Comparison of ENCODE assay signal across 13 cellular contexts in the genomic region with DNA sequence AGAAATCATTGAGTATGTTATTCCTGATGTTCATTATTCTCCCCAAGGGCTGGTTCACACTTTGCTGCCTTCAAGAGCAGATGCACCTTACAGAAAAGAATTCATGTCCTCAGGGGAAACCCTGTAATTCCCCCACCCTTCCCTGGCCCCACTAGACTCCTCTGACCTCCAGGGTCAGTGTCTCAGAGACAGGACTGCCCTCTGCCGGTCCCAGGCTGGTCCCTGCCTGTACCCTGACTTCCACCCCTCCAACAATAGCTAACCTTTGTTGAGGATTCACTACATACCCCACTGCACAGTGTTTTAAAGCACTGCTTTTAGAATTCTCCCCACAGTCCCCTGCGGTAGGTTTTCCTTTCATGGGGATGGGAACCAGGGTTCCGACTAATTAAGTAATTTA. TPM values are rescaled to one million over a fixed set of nuclear protein-coding genes. Genes with fewer than 3 reads are reported as not detected.
A peak's percentile ranks its signal among the peaks of the same experiment; 100 is the strongest.
DNase-seq lines count a peak whose midpoint lies in the region; ATAC-seq, FAIRE-seq and TF ChIP-seq lines count a peak whose summit lies in the region.
"Had no signal": no experiment of that assay in that cellular context is flagged by ENCODE, and none has a peak within 500 bp of the region (broad histone marks: within the 10 kb centered on the region; RNA-seq: fewer than 3 reads in every experiment).

No MANE protein-coding gene starts in this region.

- BruUV-seq in GM12878 (replicated peaks; lab: Mats Ljungman, UMichigan): no TSS peak

- H3K27me3 ChIP-seq in HUES6 (ENCODE audit: control insufficient read depth, insufficient read depth, low read length): peaks cover 22% of the 10 kb centered on the region; the same call in 1 of the 2 replicates
- no peaks in the 10 kb centered on the region; a peak in 1 of 4 replicates for H3K27me3 ChIP-seq in GM12878 (replicated peaks in 1 of 2; ENCODE audit: control insufficient read depth in 2 of 2, insufficient read depth in 2 of 2, low read length in 1 of 2)
- H3K27me3 ChIP-seq: Peyer's patch had no signal

- POLR2A ChIA-PET in GM12878 (lab: Charles Lee): no interaction called here

- in situ Hi-C loops in GM12878 (cut with MboI): no loop called here

- RAD21 ChIA-PET in GM12878 (lab: Charles Lee; ENCODE audit: unreplicated experiment): interaction anchor here (0.6 to 3.3 kb wide), 3 partner anchors 50 to 171 kb away, joined by 3 to 13 read pairs (median 3); no protein-coding TSS in a partner anchor

- no peaks in the 10 kb centered on the region for H3K36me3 ChIP-seq in HUES6 (ENCODE audit: control insufficient read depth, insufficient read depth, low read length)
- H3K36me3 ChIP-seq in GM12878 (ENCODE audit: control insufficient read depth in 2 of 2, insufficient read depth in 2 of 2, low read length in 1 of 2): no peaks in the 10 kb centered on the region
- H3K36me3 ChIP-seq: Peyer's patch had no signal

- H3K27ac Mint-ChIP-seq in activated naive CD4-positive, alpha-beta T cell treated with anti-CD3 and anti-CD28 coated beads, Interleukin-2, amount 10 ng/mL, durations not matched to agents 7 days and 5 days: peak overlapping the region; percentile 80

- H3K4me2 ChIP-seq in GM12878 (ENCODE audit: control insufficient read depth, insufficient read depth): no peak overlapping the region

- intact Hi-C loops in GM12878 (cut with micrococcal nuclease; ENCODE audit: unreplicated experiment): loop anchor here (1.0 kb wide), 2 partner anchors 81 to 191 kb away; partner anchors contain the start of gene MCM10

- no peak overlapping the region for H3K4me3 Mint-ChIP-seq in activated naive CD4-positive, alpha-beta T cell treated with anti-CD3 and anti-CD28 coated beads, Interleukin-2, amount 10 ng/mL, durations not matched to agents 7 days and 5 days

- H3K79me2 ChIP-seq in GM12878 (ENCODE audit: control insufficient read depth, insufficient read depth, low read length): peaks cover 6% of the 10 kb centered on the region

- peak; percentile 48 for ATAC-seq in GM12878
- ATAC-seq: activated CD4-positive, CD25-positive, alpha-beta regulatory T cell treated with anti-CD3 and anti-CD28 coated beads, Interleukin-2, amount 50 U/mL, for 24 hours had no signal

- H3K27ac ChIP-seq in HUES6 (ENCODE audit: low read depth, low read length) (no peak overlapping the region; the same call in 1 of the 2 replicates), GM12878 (ENCODE audit: control insufficient read depth, insufficient read depth) (no peak overlapping the region)
- H3K27ac ChIP-seq: Peyer's patch had no signal

- no peak for TF ChIP-seq POLR2A in GM12878 (IDR thresholded peaks at IDR 0.05; ENCODE audit: low read depth, low read length)

- no peaks in the 10 kb centered on the region for H4K20me1 ChIP-seq in GM12878 (ENCODE audit: control insufficient read depth, insufficient read depth)

- H3K4me1 ChIP-seq in HUES6 (ENCODE audit: control insufficient read depth, insufficient read depth, low read length) (peaks cover 35% of the 10 kb centered on the region), GM12878 (ENCODE audit: control insufficient read depth, insufficient read depth, low read length) (peaks cover 20% of the 10 kb centered on the region)

- no peak overlapping the region for H2AFZ ChIP-seq in GM12878 (ENCODE audit: control insufficient read depth, low read depth, low read length)

- H3K9ac ChIP-seq in HUES6 (ENCODE audit: low read length) (peak overlapping the region; percentile 97), GM12878 (ENCODE audit: control insufficient read depth, insufficient read depth, low read length) (no peak overlapping the region)

- peak; percentile 52 for TF ChIP-seq RAD21 in GM12878 (IDR thresholded peaks at IDR 0.05; ENCODE audit: insufficient read depth, low read depth, low read length)

- H3K9me3 Mint-ChIP-seq in activated naive CD4-positive, alpha-beta T cell treated with anti-CD3 and anti-CD28 coated beads, Interleukin-2, amount 10 ng/mL, durations not matched to agents 7 days and 5 days: no peaks in the 10 kb centered on the region

- no peaks in the 10 kb centered on the region for H3K9me3 ChIP-seq in HUES6 (ENCODE audit: control insufficient read depth, insufficient read depth, low read depth, low read length)
- H3K9me3 ChIP-seq in GM12878 (replicated peaks; ENCODE audit: control insufficient read depth, insufficient read depth, low read length): no peaks in the 10 kb centered on the region
- H3K9me3 ChIP-seq: Peyer's patch had no signal

- H3K36me3 Mint-ChIP-seq in activated naive CD4-positive, alpha-beta T cell treated with anti-CD3 and anti-CD28 coated beads, Interleukin-2, amount 10 ng/mL, durations not matched to agents 7 days and 5 days: no peaks in the 10 kb centered on the region

- TF ChIP-seq EP300 in GM12878 (IDR thresholded peaks at IDR 0.05; ENCODE audit: borderline replicate concordance in 1 of 2, control insufficient read depth in 1 of 2, low read depth in 2 of 2, low read length in 2 of 2): no peak

- peak; percentile 26 for DNase-seq in activated naive CD4-positive, alpha-beta T cell treated with anti-CD3 and anti-CD28 coated beads, Interleukin-2, amount 10 ng/mL, durations not matched to agents 7 days and 5 days
- no peak for DNase-seq in activated naive CD4-positive, alpha-beta T cell (lab: John Stamatoyannopoulos, UW)
- DNase-seq in GM12878 (ENCODE audit: low read depth, low spot score): no peak
- no peak for DNase-seq in retinal pigment epithelial cell (ENCODE audit: low read depth)
- no peak for DNase-seq in COLO668 (lab: John Stamatoyannopoulos, UW; ENCODE audit: unreplicated experiment)
- DNase-seq in MV-4-11 (lab: John Stamatoyannopoulos, UW): no peak
- no peak for DNase-seq in HT-29 (ENCODE audit: low spot score)
- DNase-seq: amygdala; effector CD4-positive, alpha-beta T cell; NCI-H2107; Peyer's patch had no signal

- FAIRE-seq in GM12878 (lab: Jason Lieb, UNC): no peak

- H3K4me1 Mint-ChIP-seq in activated naive CD4-positive, alpha-beta T cell treated with anti-CD3 and anti-CD28 coated beads, Interleukin-2, amount 10 ng/mL, durations not matched to agents 7 days and 5 days: peaks cover 54% of the 10 kb centered on the region

- CTCF ChIA-PET in activated naive CD4-positive, alpha-beta T cell treated with anti-CD3 and anti-CD28 coated beads, Interleukin-2, amount 10 ng/mL, durations not matched to agents 7 days and 5 days (lab: Charles Lee): interaction anchor here (0.9 to 1.7 kb wide), 4 partner anchors 80 to 192 kb away, joined by 3 to 6 read pairs (median 4); partner anchors contain the start of gene MCM10
- CTCF ChIA-PET in GM12878 (lab: Yijun Ruan, JAX): interaction anchor here (0.5 to 1.4 kb wide), 6 partner anchors 50 to 192 kb away, joined by 3 to 4 read pairs (median 3); partner anchors contain the start of gene MCM10

- TF ChIP-seq CTCF in GM12878 (IDR thresholded peaks at IDR 0.05 in 2 of 3, conservative IDR thresholded peaks at IDR 0.05 in 1 of 3; ENCODE audit: control insufficient read depth in 2 of 3, extremely low read depth in 1 of 3, insufficient read depth in 1 of 3, low read depth in 3 of 3, low read length in 3 of 3): peak; percentile 35 to 55 (median 52); a peak in 5 of 6 replicates
- peak; percentile 3 for TF ChIP-seq CTCF in retinal pigment epithelial cell (conservative IDR thresholded peaks at IDR 0.05; ENCODE audit: low read depth, low read length)

- 47% methylated on average over 3 of the region's 3 CpGs for WGBS in GM12878 (ENCODE audit: insufficient coverage, insufficient replicate concordance, low lambda C conversion rate, missing lambda C conversion rate)

- peaks cover 28% of the 10 kb centered on the region for H3K27me3 Mint-ChIP-seq in activated naive CD4-positive, alpha-beta T cell treated with anti-CD3 and anti-CD28 coated beads, Interleukin-2, amount 10 ng/mL, durations not matched to agents 7 days and 5 days

- SMC1A ChIA-PET in GM12878 (lab: Charles Lee; ENCODE audit: uncharacterized antibody, unreplicated experiment): interaction anchor here (0.5 to 1.4 kb wide), 5 partner anchors 50 to 249 kb away, joined by 3 to 5 read pairs (median 3); partner anchors contain the start of gene PHYH

- H3K4me3 ChIP-seq in HUES6 (ENCODE audit: low read depth, low read length) (peak overlapping the region; percentile 78; the same call in 1 of the 2 replicates), GM12878 (no peak overlapping the region), retinal pigment epithelial cell (ENCODE audit: low read length) (no peak overlapping the region)
- H3K4me3 ChIP-seq: Peyer's patch had no signal

RNA-seq across cellular contexts. Expression of gene SEPHS1, which starts 4.4 kb away (rescaled TPM):
- 16.8 and 18.2 TPM in 2 replicates for total RNA-seq in GM12878 (2013; cell fraction: nucleolus; rRNA removed)
- total RNA-seq in GM12878 (2014; rRNA removed) (39.6 and 47.9 TPM in 2 replicates), GM12878 (2014; rRNA removed; fragmentation: Illumina TruSeq; extraction: Trizol) (49.5 and 50.5 TPM in 2 replicates), GM12878 (2021) (55.6 and 59.8 TPM in 2 replicates)
- 10.0 TPM for polyA plus RNA-seq in GM12878 (2011; ENCODE audit: low read depth)
- polyA plus RNA-seq in GM12878 (2011; rRNA removed) (66.8 and 76.4 TPM in 2 replicates), GM12878 (2014; fragmentation: Illumina TruSeq; extraction: Trizol) (85.4 and 93.4 TPM in 2 replicates), GM12878 (2014; fragmentation: Nextera tagmentation; extraction: Ambion mirVana) (10 to 100 TPM; 14.7 to 20.8 TPM), GM12878 (2014; rRNA removed) (51.7 and 60.8 TPM in 2 replicates), GM12878 (2016; fragmentation: Nextera tagmentation; extraction: Ambion mirVana) (10 to 100 TPM; 36.8 to 46.4 TPM)
- 42.0 and 46.6 TPM in 2 replicates for polyA plus RNA-seq in GM12878 (2011; cell fraction: cytosol; rRNA removed)
- polyA plus RNA-seq in GM12878 (2011; cell fraction: nucleus; rRNA removed): 24.2 and 26.5 TPM in 2 replicates
- polyA plus RNA-seq in GM12878 (2012): 18.2 and 23.6 TPM in 2 replicates
- 54.3 and 71.2 TPM in 2 replicates for polyA minus RNA-seq in GM12878 (2011; rRNA and poly(A)+ RNA removed)
- 17.3 and 19.4 TPM in 2 replicates for polyA minus RNA-seq in GM12878 (2011; cell fraction: cytosol; rRNA and poly(A)+ RNA removed)
- polyA minus RNA-seq in GM12878 (2011; cell fraction: nucleus; rRNA and poly(A)+ RNA removed): 7.1 and 12.3 TPM in 2 replicates
- 53.8 and 58.8 TPM in 2 replicates for total RNA-seq in HT-29 (2014; rRNA removed; shearing (Covaris generic))

RNA-seq across cellular contexts. Expression of gene PHYH, which starts 52.7 kb away (rescaled TPM):
- 2.6 and 3.0 TPM in 2 replicates for total RNA-seq in GM12878 (2013; cell fraction: nucleolus; rRNA removed)
- total RNA-seq in GM12878 (2014; rRNA removed) (4.5 and 4.7 TPM in 2 replicates), GM12878 (2014; rRNA removed; fragmentation: Illumina TruSeq; extraction: Trizol) (3.2 and 4.1 TPM in 2 replicates), GM12878 (2021) (4.6 and 4.8 TPM in 2 replicates)
- 1.6 TPM for polyA plus RNA-seq in GM12878 (2011; ENCODE audit: low read depth)
- polyA plus RNA-seq in GM12878 (2011; rRNA removed) (3.2 and 4.6 TPM in 2 replicates), GM12878 (2014; fragmentation: Illumina TruSeq; extraction: Trizol) (4.6 and 5.2 TPM in 2 replicates), GM12878 (2014; fragmentation: Nextera tagmentation; extraction: Ambion mirVana) (1 to 10 TPM; 5.8 to 8.4 TPM), GM12878 (2014; rRNA removed) (3.7 and 4.7 TPM in 2 replicates), GM12878 (2016; fragmentation: Nextera tagmentation; extraction: Ambion mirVana) (10 to 100 TPM in 1 of 2 experiments, 1 to 10 TPM in 1; 7.5 to 10.3 TPM)
- 2.8 and 3.3 TPM in 2 replicates for polyA plus RNA-seq in GM12878 (2011; cell fraction: cytosol; rRNA removed)
- 1.7 and 2.5 TPM in 2 replicates for polyA plus RNA-seq in GM12878 (2011; cell fraction: nucleus; rRNA removed)
- polyA plus RNA-seq in GM12878 (2012): 3.7 and 5.3 TPM in 2 replicates
- 1.5 and 1.9 TPM in 2 replicates for polyA minus RNA-seq in GM12878 (2011; rRNA and poly(A)+ RNA removed)
- polyA minus RNA-seq in GM12878 (2011; cell fraction: cytosol; rRNA and poly(A)+ RNA removed): 0.94 TPM in 1 of 2 replicates, not detected in the other
- polyA minus RNA-seq in GM12878 (2011; cell fraction: nucleus; rRNA and poly(A)+ RNA removed): 0.85 and 1.5 TPM in 2 replicates
- 4.6 and 6.0 TPM in 2 replicates for total RNA-seq in HT-29 (2014; rRNA removed; shearing (Covaris generic))
